Comparison of ENCODE assay signal across 7 cellular contexts in the genomic region with DNA sequence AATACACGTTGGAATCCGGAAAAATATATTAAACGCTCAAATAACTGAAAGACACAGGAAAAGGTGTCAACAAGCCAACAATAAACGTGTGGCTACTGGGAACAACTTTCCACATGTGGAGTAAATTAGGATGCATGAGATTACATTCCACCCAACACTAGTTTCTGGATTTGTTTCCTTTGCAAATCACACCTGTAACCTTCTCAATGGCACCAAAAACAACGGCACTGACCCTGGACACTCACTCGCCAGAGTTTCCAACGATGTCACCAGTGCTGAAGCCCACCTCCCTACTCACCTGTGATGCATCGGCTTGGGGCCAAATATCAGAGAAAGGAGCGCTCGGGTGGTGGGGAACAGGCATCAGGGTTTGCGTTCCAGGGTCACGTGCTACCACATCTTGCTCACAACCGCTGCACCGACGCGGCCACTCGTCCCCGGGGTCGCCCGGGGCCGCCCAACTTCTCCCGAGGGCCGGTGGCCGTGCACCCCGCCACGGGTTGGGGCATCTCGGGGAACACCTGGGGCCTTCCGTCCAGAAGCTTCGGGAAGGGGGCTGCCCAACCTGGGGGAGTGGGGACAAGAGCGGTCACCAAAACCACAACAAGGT. TPM values are rescaled to one million over a fixed set of nuclear protein-coding genes. Genes with fewer than 3 reads are reported as not detected.
A peak's percentile ranks its signal among the peaks of the same experiment; 100 is the strongest.
DNase-seq lines count a peak whose midpoint lies in the region; ATAC-seq and TF ChIP-seq lines count a peak whose summit lies in the region.

No MANE protein-coding gene starts in this region.

- TF ChIP-seq CTCF in GM12864 (IDR thresholded peaks at IDR 0.05; ENCODE audit: low read depth, low read length, missing control alignments) (no peak), H9 (conservative IDR thresholded peaks at IDR 0.05) (no peak), natural killer cell (IDR thresholded peaks at IDR 0.05) (no peak), type B pancreatic cell (conservative IDR thresholded peaks at IDR 0.05) (no peak)

- H3K27me3 ChIP-seq in H9 (ENCODE audit: insufficient read depth, low read length) (no peaks in the 10 kb centered on the region), MG63 (no peaks in the 10 kb centered on the region)

- no peak overlapping the region for H3K27ac ChIP-seq in H9 (ENCODE audit: insufficient read length, low read depth, low read length)

- TF ChIP-seq POLR2A in erythroblast (IDR thresholded peaks at IDR 0.05; ENCODE audit: low read length), result no peak

- H3K36me3 ChIP-seq in MG63, result peaks cover 34% of the 10 kb centered on the region

- H4K20me1 ChIP-seq in H9 (ENCODE audit: control insufficient read depth, insufficient read depth, insufficient read length), result no peaks in the 10 kb centered on the region

- H2BK5ac ChIP-seq in H9 (ENCODE audit: insufficient read length, low read length), result no peak overlapping the region

- H2BK120ac ChIP-seq in H9 (ENCODE audit: low read depth, low read length, poor library complexity, severe bottlenecking), result no peak overlapping the region

- H2BK20ac ChIP-seq in H9 (ENCODE audit: low read depth, low read length, poor library complexity, severe bottlenecking), result no peak overlapping the region

- H3K23ac ChIP-seq in H9 (ENCODE audit: insufficient read length, low read depth, low read length), result no peak overlapping the region

- no CpG with 5 or more reads among the region's 30 CpGs for WGBS in H9 (ENCODE audit: extremely low coverage, insufficient read length, low lambda C conversion rate)

- peaks cover 10% of the 10 kb centered on the region for H3K23me2 ChIP-seq in H9 (ENCODE audit: insufficient read length, low read depth, low read length, poor library complexity, severe bottlenecking)

- H3K9me3 Mint-ChIP-seq in H9 (no peaks in the 10 kb centered on the region), natural killer cell (no peaks in the 10 kb centered on the region), type B pancreatic cell (no peaks in the 10 kb centered on the region)
- H3K9me3 Mint-ChIP-seq in activated CD4-positive, alpha-beta memory T cell treated with anti-CD3 and anti-CD28 coated beads for 36 hours, result no peaks in the 10 kb centered on the region

- peak overlapping the region; percentile 79 for H3K9ac ChIP-seq in H9 (ENCODE audit: extremely low read depth, insufficient read length, low read length)

- H3K79me2 ChIP-seq in H9 (ENCODE audit: insufficient read depth, low read length), result peaks cover 16% of the 10 kb centered on the region; the same call in 1 of the 2 replicates

- H3K18ac ChIP-seq in H9 (ENCODE audit: insufficient read length, low read depth, low read length), result no peak overlapping the region

- intact Hi-C loops in activated CD4-positive, alpha-beta memory T cell treated with anti-CD3 and anti-CD28 coated beads for 36 hours (cut with micrococcal nuclease), result loop anchor here (1.0 to 5.0 kb wide), 4 partner anchors 125 to 872 kb away; partner anchors contain the start of genes CRY1 and SELPLG
- intact Hi-C loops in natural killer cell (cut with micrococcal nuclease), result loop anchor here (2.0 kb wide), 1 partner anchor 754 kb away; the partner anchor contains the start of gene FICD

- no peak overlapping the region for H3T11ph ChIP-seq in H9 (ENCODE audit: low read length)

- DNase-seq in GM12864 (ENCODE audit: low read depth) (no peak), H9 (peak; percentile 65), MG63 (peak; percentile 26), erythroblast (lab: John Stamatoyannopoulos, UW) (peak; percentile 54 to 66), natural killer cell (peak; percentile 39), type B pancreatic cell (ENCODE audit: extremely low spot score, unreplicated experiment) (no peak)
- DNase-seq in activated CD4-positive, alpha-beta memory T cell treated with anti-CD3 and anti-CD28 coated beads for 36 hours, result peak; percentile 63

- H2AFZ ChIP-seq in H9 (ENCODE audit: low read length), result no peak overlapping the region

- peak overlapping the region; percentile 100 for H3K4me2 ChIP-seq in H9 (ENCODE audit: insufficient read depth, insufficient read length, low read length)

- H2BK15ac ChIP-seq in H9 (ENCODE audit: low read depth, low read length), result no peak overlapping the region

- H3K27ac Mint-ChIP-seq in H9 (peak overlapping the region in 2 of 3 experiments; percentile 79 to 80; a peak in 4 of 7 replicates), natural killer cell (peak overlapping the region; percentile 86 to 90), type B pancreatic cell (peak overlapping the region; percentile 94)
- peak overlapping the region; percentile 88 for H3K27ac Mint-ChIP-seq in activated CD4-positive, alpha-beta memory T cell treated with anti-CD3 and anti-CD28 coated beads for 36 hours

- no peak overlapping the region for H4K8ac ChIP-seq in H9 (replicated peaks; ENCODE audit: insufficient read length, low read depth, low read length)

- H3K56ac ChIP-seq in H9 (ENCODE audit: insufficient read length, low read depth, low read length), result no peak overlapping the region

- H3K4me3 Mint-ChIP-seq in H9 (peak overlapping the region; percentile 89 to 94), natural killer cell (peak overlapping the region; percentile 89), type B pancreatic cell (peak overlapping the region; percentile 91)
- peak overlapping the region; percentile 92 for H3K4me3 Mint-ChIP-seq in activated CD4-positive, alpha-beta memory T cell treated with anti-CD3 and anti-CD28 coated beads for 36 hours

- H3K4me1 ChIP-seq in H9 (ENCODE audit: insufficient read depth, low read length), result no peaks in the 10 kb centered on the region

- POLR2A ChIA-PET in activated CD4-positive, alpha-beta memory T cell treated with anti-CD3 and anti-CD28 coated beads for 36 hours (lab: Charles Lee), result interaction anchor here (0.8 kb wide), 1 partner anchor 75 kb away, joined by 3 read pairs; the partner anchor contains the start of gene PWP1

- H2AK5ac ChIP-seq in H9 (ENCODE audit: insufficient read length, low read length), result no peak overlapping the region

- H3K4me1 Mint-ChIP-seq in H9, result peaks cover 16 to 19% of the 10 kb centered on the region in 2 experiments
- peaks cover 27% of the 10 kb centered on the region for H3K4me1 Mint-ChIP-seq in activated CD4-positive, alpha-beta memory T cell treated with anti-CD3 and anti-CD28 coated beads for 36 hours (ENCODE audit: low read depth)
- H3K4me1 Mint-ChIP-seq in natural killer cell, result peaks cover 29 to 32% of the 10 kb centered on the region in 2 donors
- H3K4me1 Mint-ChIP-seq in type B pancreatic cell (ENCODE audit: unreplicated experiment), result peaks cover 14% of the 10 kb centered on the region

- no peaks in the 10 kb centered on the region for H3K9me3 ChIP-seq in H9 (ENCODE audit: control insufficient read depth, low read depth, low read length)
- 0 out of 2 replicates have a peak, but pooled peaks cover 2% of the 10 kb centered on the region for H3K9me3 ChIP-seq in MG63

- no peak overlapping the region for H2BK12ac ChIP-seq in H9 (ENCODE audit: insufficient read length, low read depth, low read length)

- H3K14ac ChIP-seq in H9 (ENCODE audit: insufficient read depth, low read length), result peak overlapping the region; percentile 23; the same call in 1 of the 2 replicates

- no peaks in the 10 kb centered on the region for H3K79me1 ChIP-seq in H9 (ENCODE audit: insufficient read depth, low read depth, low read length, poor library complexity, severe bottlenecking)

- peaks cover 8 to 16% (median 13%) of the 10 kb centered on the region in 3 experiments; a peak in 6 of 7 replicates for H3K36me3 Mint-ChIP-seq in H9 (ENCODE audit: insufficient read depth in 1 of 3, low read depth in 3 of 3)
- H3K36me3 Mint-ChIP-seq in activated CD4-positive, alpha-beta memory T cell treated with anti-CD3 and anti-CD28 coated beads for 36 hours, result peaks cover 24% of the 10 kb centered on the region
- H3K36me3 Mint-ChIP-seq in natural killer cell, result no peaks in the 10 kb centered on the region
- peaks cover 5% of the 10 kb centered on the region for H3K36me3 Mint-ChIP-seq in type B pancreatic cell

- H3K4me3 ChIP-seq in GM12864 (ENCODE audit: low read depth, low read length) (peak overlapping the region; percentile 96), MG63 (peak overlapping the region; percentile 93)

- no peak overlapping the region for H3K4ac ChIP-seq in H9 (ENCODE audit: low read depth, low read length)

- H3K27me3 Mint-ChIP-seq in H9 (ENCODE audit: low read depth) (peaks cover 4% of the 10 kb centered on the region; the same call in 1 of the 2 replicates), natural killer cell (ENCODE audit: low read depth in 2 of 2) (no peaks in the 10 kb centered on the region), type B pancreatic cell (no peaks in the 10 kb centered on the region)
- no peaks in the 10 kb centered on the region for H3K27me3 Mint-ChIP-seq in activated CD4-positive, alpha-beta memory T cell treated with anti-CD3 and anti-CD28 coated beads for 36 hours

- no peak overlapping the region for H4K91ac ChIP-seq in H9 (ENCODE audit: insufficient read length, low read depth, low read length)

- peak; percentile 2 to 9 (median 5) for ATAC-seq in natural killer cell

- H4K5ac ChIP-seq in H9 (ENCODE audit: insufficient read length, low read depth, low read length), result peak overlapping the region; percentile 73

- CTCF ChIA-PET in activated CD4-positive, alpha-beta memory T cell treated with anti-CD3 and anti-CD28 coated beads for 36 hours (lab: Charles Lee), result interaction anchor here (1.1 to 2.6 kb wide), 4 partner anchors 18 to 434 kb away, joined by 3 to 7 read pairs (median 5); no protein-coding TSS in a partner anchor

RNA-seq across cellular contexts. Expression of gene PRDM4, which starts 0.6 kb away (rescaled TPM):
- 19.9 and 24.4 TPM in 2 replicates for total RNA-seq in H9 (2021)
- 14.6 and 20.9 TPM in 2 replicates for total RNA-seq in MG63 (2014; rRNA removed; shearing (Covaris generic); ENCODE audit: low replicate concordance)
- 10 to 100 TPM; 33.4 to 39.0 TPM for total RNA-seq in activated CD4-positive, alpha-beta memory T cell treated with anti-CD3 and anti-CD28 coated beads for 36 hours
- total RNA-seq in natural killer cell, result 10 to 100 TPM; 37.0 to 49.5 (median 40.5) TPM
- 35.0 and 38.9 TPM in 2 replicates for total RNA-seq in type B pancreatic cell (ENCODE audit: low replicate concordance)

RNA-seq across cellular contexts. Expression of gene ASCL4, which starts 14.2 kb away (rescaled TPM):
- total RNA-seq in H9 (2021) (not detected in 2 replicates), natural killer cell (not detected), type B pancreatic cell (ENCODE audit: low replicate concordance) (0.67 TPM in 1 of 2 replicates, not detected in the other)
- not detected in 2 replicates for total RNA-seq in MG63 (2014; rRNA removed; shearing (Covaris generic); ENCODE audit: low replicate concordance)
- total RNA-seq in activated CD4-positive, alpha-beta memory T cell treated with anti-CD3 and anti-CD28 coated beads for 36 hours, result not detected

Comparison
In these comparisons a context has a peak if more than half of its experiments do, and no peak if none do; other contexts are left out.
1. DNase-seq: peak in H9 (single experiment), MG63 (single experiment), activated CD4-positive, alpha-beta memory T cell treated with anti-CD3 and anti-CD28 coated beads for 36 hours (single experiment), erythroblast (2 of 2) and natural killer cell (single experiment); none in GM12864 (single experiment) and type B pancreatic cell (single experiment).
2. Peak in every context shown above with its lines, with median percentiles within 50 percentile points of each other: H3K27ac Mint-ChIP-seq and H3K4me3 Mint-ChIP-seq.